ENCODE assay signal across 15 cellular contexts in genomic region chr6:53282234-53282633, GRCh38.
A peak's percentile ranks its signal among the peaks of the same experiment; 100 is the strongest.
DNase-seq lines count a peak whose midpoint lies in the region; TF ChIP-seq lines count a peak whose summit lies in the region.
"Had no signal": no experiment of that assay in that cellular context is flagged by ENCODE, and none has a peak within 500 bp of the region (broad histone marks: within the 10 kb centered on the region; RNA-seq: fewer than 3 reads in every experiment).

No MANE protein-coding gene starts in this region.

- in situ Hi-C loops in mammary epithelial cell (cut with MboI; ENCODE audit: low sequenced_read_pairs in 2 of 2), result no loop called here

- TF ChIP-seq CTCF in breast epithelium (IDR thresholded peaks at IDR 0.05), result no peak
- TF ChIP-seq CTCF in mammary epithelial cell (conservative IDR thresholded peaks at IDR 0.05 in 1 of 2, IDR thresholded peaks at IDR 0.05 in 1 of 2; ENCODE audit: extremely low read depth in 1 of 2, insufficient read depth in 1 of 2, low read depth in 1 of 2, low read length in 2 of 2), result no peak
- no peak for TF ChIP-seq CTCF in ascending aorta (IDR thresholded peaks at IDR 0.05)
- TF ChIP-seq CTCF in type B pancreatic cell (conservative IDR thresholded peaks at IDR 0.05), result no peak

- H3K27me3 Mint-ChIP-seq in type B pancreatic cell, result no peaks in the 10 kb centered on the region
- H3K27me3 Mint-ChIP-seq: naive thymus-derived CD4-positive, alpha-beta T cell had no signal

- no peaks in the 10 kb centered on the region for H3K9me3 ChIP-seq in breast epithelium
- H3K9me3 ChIP-seq in mammary epithelial cell (replicated peaks; ENCODE audit: insufficient read depth, low read length), result no peaks in the 10 kb centered on the region
- H3K9me3 ChIP-seq in ascending aorta, result no peaks in the 10 kb centered on the region
- H3K9me3 ChIP-seq: A549 had no signal

- peak overlapping the region; percentile 31 for H3K4me3 Mint-ChIP-seq in type B pancreatic cell
- H3K4me3 Mint-ChIP-seq: naive thymus-derived CD4-positive, alpha-beta T cell had no signal

- no peaks in the 10 kb centered on the region for H3K9me3 Mint-ChIP-seq in type B pancreatic cell
- H3K9me3 Mint-ChIP-seq: activated naive CD4-positive, alpha-beta T cell treated with anti-CD3 and anti-CD28 coated beads, Interleukin-2, amount 50 U/mL, for 72 hours; naive thymus-derived CD4-positive, alpha-beta T cell had no signal

- H2BK15ac ChIP-seq in mesendoderm (replicated peaks; ENCODE audit: low read depth), result no peak overlapping the region

- H3K4ac ChIP-seq in mesendoderm (ENCODE audit: low read depth, low read length), result no peak overlapping the region

- H3K23ac ChIP-seq in mesendoderm (ENCODE audit: low read length), result no peak overlapping the region

- H3K27ac ChIP-seq in breast epithelium (peak overlapping the region; percentile 72 to 74), mammary epithelial cell (ENCODE audit: insufficient read depth, low read depth, low read length) (no peak overlapping the region), ascending aorta (peak overlapping the region; percentile 35 to 73), mesendoderm (ENCODE audit: low read depth, low read length) (no peak overlapping the region)
- H3K27ac ChIP-seq: A549 had no signal

- no peak overlapping the region for H2AK5ac ChIP-seq in mesendoderm (ENCODE audit: low read length)

- H4K8ac ChIP-seq in mesendoderm (ENCODE audit: low read depth, low read length), result no peak overlapping the region

- no peak for TF ChIP-seq POLR2A in breast epithelium (IDR thresholded peaks at IDR 0.05)

- DNase-seq in breast epithelium (ENCODE audit: low spot score in 2 of 2), result no peak
- no peak for DNase-seq in mammary epithelial cell
- no peak for DNase-seq in ascending aorta (ENCODE audit: low spot score in 2 of 2)
- peak; percentile 48 for DNase-seq in mesendoderm
- DNase-seq in type B pancreatic cell (ENCODE audit: extremely low spot score, unreplicated experiment), result no peak
- DNase-seq in AG08396 (ENCODE audit: low spot score), result no peak
- no peak for DNase-seq in NCI-H1436 (lab: John Stamatoyannopoulos, UW)
- no peak for DNase-seq in GM03348 (ENCODE audit: low spot score)
- DNase-seq: activated CD4-positive, alpha-beta T cell treated with anti-CD3 and anti-CD28 coated beads, Interleukin-2, amount 50 U/mL, for 48 hours; effector CD8-positive, alpha-beta T cell; naive thymus-derived CD4-positive, alpha-beta T cell; NCI-H187; stimulated activated CD4-positive, alpha-beta T cell treated with anti-CD3 and anti-CD28 coated beads, Interleukin-15, amount 100 ng/mL, for 24 hours had no signal

- intact Hi-C loops in breast epithelium (cut with DNase I; ENCODE audit: low total_unique reads), result no loop called here
- intact Hi-C loops in mammary epithelial cell (cut with micrococcal nuclease), result no loop called here
- intact Hi-C loops in ascending aorta (cut with DNase I), result no loop called here

- H2AFZ ChIP-seq in mammary epithelial cell (ENCODE audit: low read depth, low read length), result no peak overlapping the region

- no peak overlapping the region for H2BK120ac ChIP-seq in mesendoderm (ENCODE audit: low read depth, low read length)

- BruUV-seq in mammary epithelial cell (replicated peaks; lab: Mats Ljungman, UMichigan), result no TSS peak

- H3K36me3 ChIP-seq in breast epithelium (no peaks in the 10 kb centered on the region), mammary epithelial cell (ENCODE audit: insufficient read depth, low read length) (no peaks in the 10 kb centered on the region), ascending aorta (peaks cover 0 to 4% of the 10 kb centered on the region in 2 donors), mesendoderm (ENCODE audit: control insufficient read depth, insufficient read depth, low read length) (no peaks in the 10 kb centered on the region)

- H3K4me3 ChIP-seq in breast epithelium, result no peak overlapping the region
- no peak overlapping the region for H3K4me3 ChIP-seq in mammary epithelial cell (replicated peaks in 1 of 3; ENCODE audit: insufficient read depth in 1 of 3, low read depth in 2 of 3, low read length in 3 of 3)
- H3K4me3 ChIP-seq in ascending aorta, result no peak overlapping the region
- no peak overlapping the region for H3K4me3 ChIP-seq in mesendoderm (ENCODE audit: low read length)
- H3K4me3 ChIP-seq: A549 had no signal

- H3K9ac ChIP-seq in mammary epithelial cell (ENCODE audit: insufficient read depth, low read length) (no peak overlapping the region), mesendoderm (ENCODE audit: low read length) (no peak overlapping the region)

- no peak overlapping the region for H3K4me2 ChIP-seq in mammary epithelial cell (ENCODE audit: insufficient read depth, low read depth, low read length)
- H3K4me2 ChIP-seq in mesendoderm (ENCODE audit: low read length), result no peak overlapping the region
- H3K4me2 ChIP-seq: A549 had no signal

- H3K56ac ChIP-seq in mesendoderm (ENCODE audit: low read length), result no peak overlapping the region

- H4K20me1 ChIP-seq in mammary epithelial cell (ENCODE audit: insufficient read depth, low read length), result no peaks in the 10 kb centered on the region

- H3K18ac ChIP-seq in mesendoderm (ENCODE audit: low read length), result no peak overlapping the region

- 32% methylated on average over 2 of the region's 2 CpGs for WGBS in mammary epithelial cell (ENCODE audit: low coverage, missing lambda C conversion rate)
- WGBS in mesendoderm (ENCODE audit: extremely low coverage, insufficient coverage, low lambda C conversion rate), result no CpG with 5 or more reads among the region's 2 CpGs

- H3K27me3 ChIP-seq in breast epithelium (no peaks in the 10 kb centered on the region), mammary epithelial cell (ENCODE audit: insufficient read depth, low read length) (no peaks in the 10 kb centered on the region), ascending aorta (no peaks in the 10 kb centered on the region), mesendoderm (ENCODE audit: insufficient read depth, low read length, poor library complexity) (no peaks in the 10 kb centered on the region)

- no peaks in the 10 kb centered on the region for H3K4me1 ChIP-seq in breast epithelium
- H3K4me1 ChIP-seq in mammary epithelial cell (ENCODE audit: insufficient read depth, low read length), result no peaks in the 10 kb centered on the region
- H3K4me1 ChIP-seq in ascending aorta, result peaks cover 9 to 21% of the 10 kb centered on the region in 2 donors
- H3K4me1 ChIP-seq in mesendoderm (ENCODE audit: control insufficient read depth, low read depth, low read length), result no peaks in the 10 kb centered on the region
- H3K4me1 ChIP-seq: A549 had no signal

- H3K79me1 ChIP-seq in mesendoderm (ENCODE audit: low read length), result peaks cover 11% of the 10 kb centered on the region

- CTCF ChIA-PET in mammary epithelial cell (lab: Charles Lee; ENCODE audit: low non-redundant PET), result no interaction called here

- H3K79me2 ChIP-seq in mammary epithelial cell (ENCODE audit: insufficient read depth, low read length) (peaks cover 23% of the 10 kb centered on the region), mesendoderm (ENCODE audit: control insufficient read depth, insufficient read depth, low read length) (no peaks in the 10 kb centered on the region)

- H3K36me3 Mint-ChIP-seq in type B pancreatic cell, result peaks cover 24% of the 10 kb centered on the region

- dilution Hi-C loops in mammary epithelial cell (cut with HindIII; ENCODE audit: low sequenced_read_pairs), result no loop called here

- H4K5ac ChIP-seq in mesendoderm (ENCODE audit: low read length), result no peak overlapping the region

- H3K27ac Mint-ChIP-seq in type B pancreatic cell, result no peak overlapping the region
- H3K27ac Mint-ChIP-seq: activated naive CD4-positive, alpha-beta T cell treated with anti-CD3 and anti-CD28 coated beads, Interleukin-2, amount 50 U/mL, for 72 hours had no signal

- no peak overlapping the region for H2BK5ac ChIP-seq in mesendoderm (ENCODE audit: low read length)

- peaks cover 14% of the 10 kb centered on the region for H3K4me1 Mint-ChIP-seq in type B pancreatic cell (ENCODE audit: unreplicated experiment)

Comparison
In these comparisons a context has a peak if more than half of its experiments do, and no peak if none do; other contexts are left out.
1. H3K27ac ChIP-seq: peak in breast epithelium (2 of 2) and ascending aorta (2 of 2); none in mammary epithelial cell (single experiment) and mesendoderm (single experiment).